ENCODE assay signal across 1 cellular context in the genomic region with DNA sequence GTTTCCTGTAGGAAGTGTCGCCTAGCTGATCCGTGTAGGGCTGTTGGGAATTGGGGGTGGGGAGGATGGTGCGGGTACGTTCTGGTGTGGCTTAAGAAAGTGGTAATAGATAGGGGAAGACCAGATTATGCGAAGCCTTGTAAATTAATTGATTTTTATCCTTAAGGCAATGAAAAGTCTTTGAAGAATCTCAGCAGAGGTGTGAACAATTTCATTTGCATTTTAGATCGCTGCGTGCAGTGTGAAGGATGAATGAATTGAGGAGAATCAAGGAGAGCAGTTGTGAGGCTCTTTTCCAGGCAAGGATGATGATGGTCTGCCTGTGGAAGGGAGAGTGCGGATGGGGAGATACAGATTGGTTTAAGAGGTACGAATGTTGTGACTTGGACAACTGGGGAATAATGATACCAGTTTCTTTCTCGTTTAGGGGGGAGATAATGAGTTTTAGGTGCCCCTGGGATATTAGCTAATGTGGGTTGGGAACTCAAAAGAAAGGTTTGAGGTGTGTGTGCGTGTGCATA.
TF ChIP-seq lines count a peak whose summit lies in the region.

No MANE protein-coding gene starts in this region.

TF ChIP-seq in HEK293, 187 proteins besides CTCF, POLR2A, EP300 and RAD21 (continued from another document and continues in another):
- TF ChIP-seq ZNF114 (tag by site-specific recombination; IDR thresholded peaks at IDR 0.05) (no peak), ZNF24 (tag by site-specific recombination; IDR thresholded peaks at IDR 0.05) (0 out of 2 replicates have a peak, but pooled peaks have one; percentile 13), BCL11B (tag by site-specific recombination; IDR thresholded peaks at IDR 0.05; ENCODE audit: low read depth) (no peak), PATZ1 (tag by site-specific recombination; IDR thresholded peaks at IDR 0.05) (no peak), ZEB2 (tag by site-specific recombination; IDR thresholded peaks at IDR 0.05) (0 out of 2 replicates have a peak, but pooled peaks have one; percentile 1), ZNF2 (tag by site-specific recombination; IDR thresholded peaks at IDR 0.05) (no peak), PRDM6 (tag by site-specific recombination; IDR thresholded peaks at IDR 0.05) (no peak), ZNF133 (tag by site-specific recombination; IDR thresholded peaks at IDR 0.05) (no peak), SP7 (tag by site-specific recombination; IDR thresholded peaks at IDR 0.05) (no peak), ZNF404 (tag by site-specific recombination; IDR thresholded peaks at IDR 0.05) (no peak), ZNF473 (tag by site-specific recombination; IDR thresholded peaks at IDR 0.05) (no peak), ZNF747 (tag by site-specific recombination; IDR thresholded peaks at IDR 0.05) (no peak), ZNF157 (tag by site-specific recombination; IDR thresholded peaks at IDR 0.05) (no peak), ZNF223 (tag by site-specific recombination; IDR thresholded peaks at IDR 0.05) (no peak), ZNF214 (tag by site-specific recombination; IDR thresholded peaks at IDR 0.05; ENCODE audit: borderline replicate concordance) (no peak), FEZF1 (tag by site-specific recombination; IDR thresholded peaks at IDR 0.05) (peak; percentile 42), ZNF530 (tag by site-specific recombination; IDR thresholded peaks at IDR 0.05; ENCODE audit: low read depth) (no peak), ZNF266 (tag by site-specific recombination; IDR thresholded peaks at IDR 0.05; ENCODE audit: low read depth) (no peak), ZNF660 (tag by site-specific recombination; IDR thresholded peaks at IDR 0.05) (no peak), ZFHX2 (tag by site-specific recombination; conservative IDR thresholded peaks at IDR 0.05) (no peak), ZFP3 (tag by site-specific recombination; IDR thresholded peaks at IDR 0.05; ENCODE audit: low read depth) (no peak), HOXC10 (CRISPR knock-in tag; IDR thresholded peaks at IDR 0.05) (no peak), ZNF621 (tag by site-specific recombination; IDR thresholded peaks at IDR 0.05) (no peak), ZNF704 (tag by site-specific recombination; IDR thresholded peaks at IDR 0.05) (no peak), ZNF670 (tag by site-specific recombination; IDR thresholded peaks at IDR 0.05; ENCODE audit: low read depth) (no peak), PRDM1 (tag by site-specific recombination; IDR thresholded peaks at IDR 0.05) (no peak), ZNF830 (tag by site-specific recombination; IDR thresholded peaks at IDR 0.05; ENCODE audit: low read depth) (no peak), SCRT2 (tag by site-specific recombination; IDR thresholded peaks at IDR 0.05) (no peak), ZNF48 (tag by site-specific recombination; IDR thresholded peaks at IDR 0.05) (no peak), ZNF777 (tag by site-specific recombination; IDR thresholded peaks at IDR 0.05; ENCODE audit: borderline replicate concordance) (no peak), ZNF629 (tag by site-specific recombination; IDR thresholded peaks at IDR 0.05) (no peak), MEIS1 (CRISPR knock-in tag; IDR thresholded peaks at IDR 0.05; ENCODE audit: borderline replicate concordance) (no peak), ZNF707 (tag by site-specific recombination; IDR thresholded peaks at IDR 0.05) (no peak), ZNF785 (tag by site-specific recombination; IDR thresholded peaks at IDR 0.05) (no peak), GLIS2 (tag by site-specific recombination; IDR thresholded peaks at IDR 0.05) (no peak), WT1 (tag by site-specific recombination; IDR thresholded peaks at IDR 0.05) (no peak), ZBTB20 (tag by site-specific recombination; IDR thresholded peaks at IDR 0.05) (0 out of 2 replicates have a peak, but pooled peaks have one; percentile 1), ZNF423 (tag by site-specific recombination; IDR thresholded peaks at IDR 0.05) (no peak)
- TF ChIP-seq, protein P1, sequence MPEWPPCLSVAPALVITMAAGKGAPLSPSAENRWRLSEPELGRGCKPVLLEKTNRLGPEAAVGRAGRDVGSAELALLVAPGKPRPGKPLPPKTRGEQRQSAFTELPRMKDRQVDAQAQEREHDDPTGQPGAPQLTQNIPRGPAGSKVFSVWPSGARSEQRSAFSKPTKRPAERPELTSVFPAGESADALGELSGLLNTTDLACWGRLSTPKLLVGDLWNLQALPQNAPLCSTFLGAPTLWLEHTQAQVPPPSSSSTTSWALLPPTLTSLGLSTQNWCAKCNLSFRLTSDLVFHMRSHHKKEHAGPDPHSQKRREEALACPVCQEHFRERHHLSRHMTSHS (tag by site-specific recombination; IDR thresholded peaks at IDR 0.05) = no peak
- TF ChIP-seq, protein P2, sequence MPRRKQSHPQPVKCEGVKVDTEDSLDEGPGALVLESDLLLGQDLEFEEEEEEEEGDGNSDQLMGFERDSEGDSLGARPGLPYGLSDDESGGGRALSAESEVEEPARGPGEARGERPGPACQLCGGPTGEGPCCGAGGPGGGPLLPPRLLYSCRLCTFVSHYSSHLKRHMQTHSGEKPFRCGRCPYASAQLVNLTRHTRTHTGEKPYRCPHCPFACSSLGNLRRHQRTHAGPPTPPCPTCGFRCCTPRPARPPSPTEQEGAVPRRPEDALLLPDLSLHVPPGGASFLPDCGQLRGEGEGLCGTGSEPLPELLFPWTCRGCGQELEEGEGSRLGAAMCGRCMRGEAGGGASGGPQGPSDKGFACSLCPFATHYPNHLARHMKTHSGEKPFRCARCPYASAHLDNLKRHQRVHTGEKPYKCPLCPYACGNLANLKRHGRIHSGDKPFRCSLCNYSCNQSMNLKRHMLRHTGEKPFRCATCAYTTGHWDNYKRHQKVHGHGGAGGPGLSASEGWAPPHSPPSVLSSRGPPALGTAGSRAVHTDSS (tag by site-specific recombination; IDR thresholded peaks at IDR 0.05) = peak; percentile 38; the same call in 1 of the 2 replicates
- TF ChIP-seq, protein P3, sequence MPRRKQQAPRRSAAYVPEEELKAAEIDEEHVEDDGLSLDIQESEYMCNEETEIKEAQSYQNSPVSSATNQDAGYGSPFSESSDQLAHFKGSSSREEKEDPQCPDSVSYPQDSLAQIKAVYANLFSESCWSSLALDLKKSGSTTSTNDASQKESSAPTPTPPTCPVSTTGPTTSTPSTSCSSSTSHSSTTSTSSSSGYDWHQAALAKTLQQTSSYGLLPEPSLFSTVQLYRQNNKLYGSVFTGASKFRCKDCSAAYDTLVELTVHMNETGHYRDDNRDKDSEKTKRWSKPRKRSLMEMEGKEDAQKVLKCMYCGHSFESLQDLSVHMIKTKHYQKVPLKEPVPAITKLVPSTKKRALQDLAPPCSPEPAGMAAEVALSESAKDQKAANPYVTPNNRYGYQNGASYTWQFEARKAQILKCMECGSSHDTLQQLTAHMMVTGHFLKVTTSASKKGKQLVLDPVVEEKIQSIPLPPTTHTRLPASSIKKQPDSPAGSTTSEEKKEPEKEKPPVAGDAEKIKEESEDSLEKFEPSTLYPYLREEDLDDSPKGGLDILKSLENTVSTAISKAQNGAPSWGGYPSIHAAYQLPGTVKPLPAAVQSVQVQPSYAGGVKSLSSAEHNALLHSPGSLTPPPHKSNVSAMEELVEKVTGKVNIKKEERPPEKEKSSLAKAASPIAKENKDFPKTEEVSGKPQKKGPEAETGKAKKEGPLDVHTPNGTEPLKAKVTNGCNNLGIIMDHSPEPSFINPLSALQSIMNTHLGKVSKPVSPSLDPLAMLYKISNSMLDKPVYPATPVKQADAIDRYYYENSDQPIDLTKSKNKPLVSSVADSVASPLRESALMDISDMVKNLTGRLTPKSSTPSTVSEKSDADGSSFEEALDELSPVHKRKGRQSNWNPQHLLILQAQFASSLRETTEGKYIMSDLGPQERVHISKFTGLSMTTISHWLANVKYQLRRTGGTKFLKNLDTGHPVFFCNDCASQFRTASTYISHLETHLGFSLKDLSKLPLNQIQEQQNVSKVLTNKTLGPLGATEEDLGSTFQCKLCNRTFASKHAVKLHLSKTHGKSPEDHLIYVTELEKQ (tag by site-specific recombination; IDR thresholded peaks at IDR 0.05; ENCODE audit: borderline replicate concordance) = no peak
- TF ChIP-seq, protein P4, sequence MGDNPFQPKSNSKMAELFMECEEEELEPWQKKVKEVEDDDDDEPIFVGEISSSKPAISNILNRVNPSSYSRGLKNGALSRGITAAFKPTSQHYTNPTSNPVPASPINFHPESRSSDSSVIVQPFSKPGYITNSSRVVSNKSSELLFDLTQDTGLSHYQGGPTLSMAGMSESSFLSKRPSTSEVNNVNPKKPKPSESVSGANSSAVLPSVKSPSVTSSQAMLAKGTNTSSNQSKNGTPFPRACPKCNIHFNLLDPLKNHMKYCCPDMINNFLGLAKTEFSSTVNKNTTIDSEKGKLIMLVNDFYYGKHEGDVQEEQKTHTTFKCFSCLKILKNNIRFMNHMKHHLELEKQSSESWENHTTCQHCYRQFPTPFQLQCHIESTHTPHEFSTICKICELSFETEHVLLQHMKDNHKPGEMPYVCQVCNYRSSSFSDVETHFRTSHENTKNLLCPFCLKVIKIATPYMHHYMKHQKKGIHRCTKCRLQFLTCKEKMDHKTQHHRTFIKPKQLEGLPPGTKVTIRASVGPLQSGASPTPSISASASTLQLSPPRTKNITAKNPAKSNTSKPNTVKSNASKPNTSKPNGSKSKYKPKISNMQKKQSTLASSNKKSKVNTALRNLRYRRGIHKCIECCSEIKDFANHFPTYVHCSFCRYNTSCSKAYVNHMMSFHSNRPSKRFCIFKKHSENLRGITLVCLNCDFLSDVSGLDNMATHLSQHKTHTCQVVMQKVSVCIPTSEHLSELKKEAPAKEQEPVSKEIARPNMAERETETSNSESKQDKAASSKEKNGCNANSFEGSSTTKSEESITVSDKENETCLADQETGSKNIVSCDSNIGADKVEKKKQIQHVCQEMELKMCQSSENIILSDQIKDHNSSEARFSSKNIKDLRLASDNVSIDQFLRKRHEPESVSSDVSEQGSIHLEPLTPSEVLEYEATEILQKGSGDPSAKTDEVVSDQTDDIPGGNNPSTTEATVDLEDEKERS (tag by site-specific recombination; IDR thresholded peaks at IDR 0.05) = no peak
- TF ChIP-seq, protein P5, sequence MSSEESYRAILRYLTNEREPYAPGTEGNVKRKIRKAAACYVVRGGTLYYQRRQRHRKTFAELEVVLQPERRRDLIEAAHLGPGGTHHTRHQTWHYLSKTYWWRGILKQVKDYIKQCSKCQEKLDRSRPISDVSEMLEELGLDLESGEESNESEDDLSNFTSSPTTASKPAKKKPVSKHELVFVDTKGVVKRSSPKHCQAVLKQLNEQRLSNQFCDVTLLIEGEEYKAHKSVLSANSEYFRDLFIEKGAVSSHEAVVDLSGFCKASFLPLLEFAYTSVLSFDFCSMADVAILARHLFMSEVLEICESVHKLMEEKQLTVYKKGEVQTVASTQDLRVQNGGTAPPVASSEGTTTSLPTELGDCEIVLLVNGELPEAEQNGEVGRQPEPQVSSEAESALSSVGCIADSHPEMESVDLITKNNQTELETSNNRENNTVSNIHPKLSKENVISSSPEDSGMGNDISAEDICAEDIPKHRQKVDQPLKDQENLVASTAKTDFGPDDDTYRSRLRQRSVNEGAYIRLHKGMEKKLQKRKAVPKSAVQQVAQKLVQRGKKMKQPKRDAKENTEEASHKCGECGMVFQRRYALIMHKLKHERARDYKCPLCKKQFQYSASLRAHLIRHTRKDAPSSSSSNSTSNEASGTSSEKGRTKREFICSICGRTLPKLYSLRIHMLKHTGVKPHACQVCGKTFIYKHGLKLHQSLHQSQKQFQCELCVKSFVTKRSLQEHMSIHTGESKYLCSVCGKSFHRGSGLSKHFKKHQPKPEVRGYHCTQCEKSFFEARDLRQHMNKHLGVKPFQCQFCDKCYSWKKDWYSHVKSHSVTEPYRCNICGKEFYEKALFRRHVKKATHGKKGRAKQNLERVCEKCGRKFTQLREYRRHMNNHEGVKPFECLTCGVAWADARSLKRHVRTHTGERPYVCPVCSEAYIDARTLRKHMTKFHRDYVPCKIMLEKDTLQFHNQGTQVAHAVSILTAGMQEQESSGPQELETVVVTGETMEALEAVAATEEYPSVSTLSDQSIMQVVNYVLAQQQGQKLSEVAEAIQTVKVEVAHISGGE (tag by site-specific recombination; conservative IDR thresholded peaks at IDR 0.05; ENCODE audit: low read depth) = peak; percentile 73
